In the genomic region with DNA sequence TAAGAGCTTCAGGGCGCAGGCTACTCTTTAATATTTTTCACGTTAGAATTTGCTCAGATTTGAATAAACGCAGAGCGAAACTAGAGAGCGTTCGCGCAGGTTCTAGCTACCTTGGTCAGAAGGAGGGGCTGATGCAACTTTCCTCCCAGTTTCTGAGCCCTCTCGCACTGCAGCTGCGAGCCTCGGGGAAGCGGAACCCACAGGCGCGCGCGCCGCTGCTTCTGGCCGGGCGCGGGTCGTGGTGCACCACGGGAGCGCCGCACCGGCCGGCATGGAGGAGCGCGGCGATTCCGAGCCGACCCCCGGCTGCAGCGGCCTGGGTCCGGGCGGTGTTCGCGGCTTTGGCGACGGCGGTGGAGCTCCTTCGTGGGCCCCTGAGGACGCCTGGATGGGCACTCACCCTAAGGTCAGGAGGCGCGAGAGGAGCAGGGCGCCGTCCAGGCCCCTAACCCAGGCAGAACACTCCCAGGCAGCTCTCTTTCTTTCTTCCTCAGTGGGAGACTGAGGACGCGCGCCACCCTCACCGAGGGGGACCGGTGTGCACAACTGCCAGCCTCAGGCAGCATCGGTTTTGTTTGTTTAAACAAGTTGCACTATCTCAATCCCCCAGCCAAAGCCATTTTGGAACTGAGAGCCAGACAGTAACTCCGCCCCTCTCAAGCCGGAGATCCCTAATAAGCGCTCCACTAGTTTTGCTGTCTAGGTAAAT, we compare ENCODE assay signal across 8 cellular contexts. TPM values are rescaled to one million over a fixed set of nuclear protein-coding genes. Genes with fewer than 3 reads are reported as not detected.
DNase-seq lines count a peak whose midpoint lies in the region; ATAC-seq, FAIRE-seq and TF ChIP-seq lines count a peak whose summit lies in the region.

A gene (plus strand): TSS at position 246 of the 709 bp plus-strand sequence. CDS start 26 bp downstream, at position 272.

- H3K4me3 ChIP-seq in OCI-LY3 (ENCODE audit: low read length) (peak within 1 kb of the TSS; percentile 80), epithelial cell of proximal tubule (ENCODE audit: low read depth, low read length) (peak within 1 kb of the TSS; percentile 94), muscle layer of colon (ENCODE audit: low read depth in 1 of 2, low read length in 2 of 2) (peak within 1 kb of the TSS; percentile 87 to 95)

- DNase-seq in Caki2 (ENCODE audit: low read depth) (peak; percentile 79), HTR-8/SVneo (ENCODE audit: insufficient read length, low spot score) (peak; percentile 76), activated T-cell treated with anti-CD3 and anti-CD28 coated beads for 1 hour (ENCODE audit: low read depth) (peak; percentile 70), epithelial cell of proximal tubule (ENCODE audit: low read depth) (peak; percentile 25)
- DNase-seq in stimulated activated CD8-positive, alpha-beta memory T cell treated with anti-CD3 and anti-CD28 coated beads, Interleukin-7, amount 100 ng/mL, for 48 hours (ENCODE audit: extremely low read depth in 1 of 2, low read depth in 1 of 2), result peak; percentile 66 to 71

- peaks cover 13% of the 10 kb centered on the region for H3K4me1 ChIP-seq in OCI-LY3 (ENCODE audit: low read length)
- peaks cover 27% of the 10 kb centered on the region for H3K4me1 ChIP-seq in muscle layer of colon (ENCODE audit: insufficient read depth, low read length)

- no peaks in the 10 kb centered on the region for H4K20me1 ChIP-seq in OCI-LY3 (ENCODE audit: insufficient read depth, low read length)

- peak within 1 kb of the TSS; percentile 82 for H3K9ac ChIP-seq in OCI-LY3 (ENCODE audit: low read length)
- H3K9ac ChIP-seq in muscle layer of colon (ENCODE audit: low read length), result peak within 1 kb of the TSS; percentile 92

- H3K79me2 ChIP-seq in OCI-LY3 (ENCODE audit: low read length), result peaks cover 23% of the 10 kb centered on the region

- TF ChIP-seq CTCF in OCI-LY3 (IDR thresholded peaks at IDR 0.05; ENCODE audit: low read depth, low read length) (no peak), epithelial cell of proximal tubule (conservative IDR thresholded peaks at IDR 0.05; ENCODE audit: low read depth, low read length) (no peak)

- H3K9me3 ChIP-seq in OCI-LY3 (ENCODE audit: insufficient read depth, low read length) (peaks cover 13% of the 10 kb centered on the region; the same call in 1 of the 2 replicates), muscle layer of colon (ENCODE audit: low read length) (peaks cover 3% of the 10 kb centered on the region)

- H3K27ac ChIP-seq in OCI-LY3 (ENCODE audit: low read length) (peak within 1 kb of the TSS; percentile 86), muscle layer of colon (ENCODE audit: low read depth, low read length) (peak within 1 kb of the TSS; percentile 77)

- H3K36me3 ChIP-seq in OCI-LY3 (replicated peaks; ENCODE audit: low read depth, low read length) (peaks cover 3% of the 10 kb centered on the region), muscle layer of colon (ENCODE audit: insufficient read depth, low read length) (peaks cover 4% of the 10 kb centered on the region)

- ATAC-seq in GM21360 (IDR thresholded peaks at IDR 0.05; ENCODE audit: unreplicated experiment), result peak; percentile 97

- H3K27me3 ChIP-seq in OCI-LY3 (ENCODE audit: low read depth, low read length), result peaks cover 10% of the 10 kb centered on the region
- no peaks in the 10 kb centered on the region for H3K27me3 ChIP-seq in muscle layer of colon (ENCODE audit: control insufficient read depth in 1 of 2, insufficient read depth in 2 of 2, low read length in 2 of 2)

- peak within 1 kb of the TSS; percentile 92 for H3K4me2 ChIP-seq in OCI-LY3 (ENCODE audit: low read length)

- H2AFZ ChIP-seq in OCI-LY3 (ENCODE audit: low read depth, low read length), result peak within 1 kb of the TSS; percentile 97

- FAIRE-seq in HTR-8/SVneo (lab: Jason Lieb, UNC), result no peak

- in situ Hi-C loops in Caki2 (cut with HindIII; ENCODE audit: low pct_unique_long_range_greater_than_20kb, low sequenced_read_pairs), result no loop called here

RNA-seq across cellular contexts. Expression of the gene that starts here (rescaled TPM):
- 41.1 and 52.3 TPM in 2 replicates for total RNA-seq in Caki2 (2014; rRNA removed; shearing (Covaris generic); ENCODE audit: low replicate concordance)
- 32.9 and 53.5 TPM in 2 replicates for total RNA-seq in epithelial cell of proximal tubule

Comparison
In these comparisons a context has a peak if more than half of its experiments do, and no peak if none do; other contexts are left out.
1. Peak in every context shown above with its lines: DNase-seq, ATAC-seq, H3K4me3 ChIP-seq and H3K27ac ChIP-seq.
2. DNase-seq: peak in every context shown above with its lines; median percentile 79 in Caki2; 76 in HTR-8/SVneo; 70 in activated T-cell treated with anti-CD3 and anti-CD28 coated beads for 1 hour; 68 in stimulated activated CD8-positive, alpha-beta memory T cell treated with anti-CD3 and anti-CD28 coated beads, Interleukin-7, amount 100 ng/mL, for 48 hours; 25 in epithelial cell of proximal tubule.